In the genomic region with DNA sequence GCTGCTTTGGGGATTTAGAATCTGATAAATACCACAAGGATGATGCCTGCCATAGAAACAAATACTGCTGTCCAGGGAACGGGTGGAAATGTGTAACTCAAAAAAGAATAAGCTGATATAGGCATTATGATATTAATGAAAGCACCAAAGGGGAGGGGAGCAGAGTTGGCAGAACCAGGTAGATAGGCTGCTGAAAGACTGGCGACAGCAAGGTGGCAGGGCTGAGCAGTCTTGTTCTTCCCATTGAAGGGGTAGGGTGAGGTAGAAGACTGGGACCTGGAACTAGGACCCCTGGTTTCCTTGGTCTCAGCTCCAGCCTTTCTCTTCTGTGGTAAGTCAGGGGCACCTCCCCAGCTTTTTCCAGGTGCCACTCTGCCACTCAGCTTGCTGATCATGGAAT, we compare ENCODE assay signal across 1 cellular context.
TF ChIP-seq lines count a peak whose summit lies in the region.

No MANE protein-coding gene starts in this region.

TF ChIP-seq in SK-N-SH treated with all-trans-retinoic acid at 6 μM for 48 hours, 23 proteins besides CTCF, POLR2A, EP300 and RAD21 (continued from another document):
- no peak for TF ChIP-seq ESRRG (CRISPR knock-in tag; IDR thresholded peaks at IDR 0.05)
